ENCODE assay signal across 20 cellular contexts in the genomic region with DNA sequence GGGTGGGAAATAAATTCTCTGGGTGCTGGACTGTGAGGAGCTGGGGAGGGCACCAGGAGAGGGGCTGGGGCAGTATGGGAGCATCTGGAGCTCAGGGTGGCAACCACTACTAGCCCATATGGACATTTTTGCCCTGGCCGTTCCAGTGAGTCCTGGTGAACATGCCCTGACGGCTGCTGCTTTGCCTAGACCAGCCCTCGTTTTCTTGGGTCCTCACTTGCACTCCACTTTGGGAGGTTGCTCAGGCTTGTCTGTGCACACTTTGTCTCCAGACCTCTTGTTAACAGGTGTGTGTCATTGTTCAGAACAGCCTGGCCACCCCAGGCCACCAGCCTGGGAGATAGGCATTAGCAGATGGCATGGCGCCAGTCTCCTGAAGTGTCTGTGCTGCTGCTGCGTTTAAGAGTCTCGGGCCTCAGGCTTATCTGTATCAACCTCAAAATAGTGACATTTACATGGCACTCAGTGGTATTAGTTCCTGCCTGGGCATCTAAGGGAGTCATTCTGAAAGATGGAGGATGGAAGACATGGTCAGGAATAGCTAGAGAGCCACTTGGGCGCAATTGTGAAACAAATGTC.
DNase-seq lines count a peak whose midpoint lies in the region; ATAC-seq and TF ChIP-seq lines count a peak whose summit lies in the region.
"Had no signal": no experiment of that assay in that cellular context is flagged by ENCODE, and none has a peak within 500 bp of the region (broad histone marks: within the 10 kb centered on the region; RNA-seq: fewer than 3 reads in every experiment).

No MANE protein-coding gene starts in this region.

- peak; percentile 91 for DNase-seq in DMS153 (lab: John Stamatoyannopoulos, UW)
- DNase-seq in NCI-H1092 treated with DMSO at 0.1 percent for 48 hours (lab: John Stamatoyannopoulos, UW), result peak; percentile 74
- DNase-seq in NCI-H510A treated with DMSO at 0.1 percent for 48 hours (lab: John Stamatoyannopoulos, UW), result peak; percentile 70
- peak in 1 of 2 donors; percentile 52 for DNase-seq in heart right ventricle
- no peak for DNase-seq in CD8-positive, alpha-beta T cell
- DNase-seq in 8988T, result no peak
- DNase-seq: activated CD8-positive, alpha-beta T cell treated with anti-CD3 and anti-CD28 coated beads, Interleukin-2, amount 10 ng/mL, durations not matched to agents 7 days and 5 days; central memory CD4-positive, alpha-beta T cell; endodermal cell; left colon; MV-4-11; nucleus accumbens; stimulated activated CD4-positive, alpha-beta T cell treated with anti-CD3 and anti-CD28 coated beads, Interleukin-2, amount 100 ng/mL, for 48 hours; testis had no signal

- peaks cover 0 to 12% (median 0%) of the 10 kb centered on the region in 9 donors for H3K4me1 ChIP-seq in heart right ventricle
- no peaks in the 10 kb centered on the region for H3K4me1 ChIP-seq in CD8-positive, alpha-beta T cell (ENCODE audit: insufficient read depth, low read length)
- H3K4me1 ChIP-seq: adrenal gland, testis had no signal

- no peaks in the 10 kb centered on the region for H3K36me3 Mint-ChIP-seq in CD8-positive, alpha-beta T cell

- peak in 5 of 8 donors; percentile 27 to 92 (median 57) for ATAC-seq in heart right ventricle
- no peak for ATAC-seq in GM21723 (IDR thresholded peaks at IDR 0.05; ENCODE audit: unreplicated experiment)
- no peak for ATAC-seq in CD8-positive, alpha-beta T cell
- ATAC-seq: activated CD8-positive, alpha-beta T cell treated with anti-CD3 and anti-CD28 coated beads, Interleukin-2, amount 10 ng/mL, durations not matched to agents 7 days and 5 days; activated T-helper 17 cell treated with anti-CD3 and anti-CD28 coated beads, Interleukin-2, amount 50 U/mL, for 72 hours; HepG2; left colon had no signal

- H3K27me3 Mint-ChIP-seq in CD8-positive, alpha-beta T cell (ENCODE audit: low read depth), result peaks cover 27% of the 10 kb centered on the region

- CTCF ChIA-PET in CD8-positive, alpha-beta T cell (lab: Charles Lee), result no interaction called here

- H3K27ac ChIP-seq in heart right ventricle, result no peak overlapping the region
- H3K27ac ChIP-seq in CD8-positive, alpha-beta T cell (ENCODE audit: low read depth, low read length), result no peak overlapping the region
- H3K27ac ChIP-seq: adrenal gland, BLaER1, testis, VCaP had no signal

- H3K36me3 ChIP-seq in heart right ventricle, result no peaks in the 10 kb centered on the region
- no peaks in the 10 kb centered on the region for H3K36me3 ChIP-seq in CD8-positive, alpha-beta T cell (ENCODE audit: insufficient read depth, low read length)
- H3K36me3 ChIP-seq: adrenal gland, BLaER1 had no signal

- peaks cover 0 to 9% (median 0%) of the 10 kb centered on the region in 7 donors for H3K27me3 ChIP-seq in heart right ventricle
- peaks cover 3% of the 10 kb centered on the region for H3K27me3 ChIP-seq in CD8-positive, alpha-beta T cell (ENCODE audit: insufficient read depth, low read length)
- H3K27me3 ChIP-seq: adrenal gland, BLaER1, testis had no signal

- WGBS in heart right ventricle, 2 donors, result 53 to 67% methylated on average over 7 of the region's 7 CpGs

- no peak overlapping the region for H3K4me3 ChIP-seq in heart right ventricle
- no peak overlapping the region for H3K4me3 ChIP-seq in CD8-positive, alpha-beta T cell (ENCODE audit: low read depth, low read length)
- H3K4me3 ChIP-seq: adrenal gland, BLaER1, testis had no signal

- peaks cover 0 to 17% (median 0%) of the 10 kb centered on the region in 11 donors for H3K9me3 ChIP-seq in heart right ventricle
- H3K9me3 ChIP-seq in CD8-positive, alpha-beta T cell (ENCODE audit: low read length), result no peaks in the 10 kb centered on the region
- H3K9me3 ChIP-seq: adrenal gland, testis had no signal

- H3K27ac Mint-ChIP-seq in CD8-positive, alpha-beta T cell, result no peak overlapping the region
- H3K27ac Mint-ChIP-seq: activated T-helper 17 cell treated with anti-CD3 and anti-CD28 coated beads, Interleukin-2, amount 50 U/mL, for 72 hours; endodermal cell had no signal

- peaks cover 18% of the 10 kb centered on the region for H3K9me3 Mint-ChIP-seq in CD8-positive, alpha-beta T cell

- H3K4me3 Mint-ChIP-seq in CD8-positive, alpha-beta T cell, result no peak overlapping the region
- H3K4me3 Mint-ChIP-seq: activated CD8-positive, alpha-beta T cell treated with anti-CD3 and anti-CD28 coated beads, Interleukin-2, amount 10 ng/mL, durations not matched to agents 7 days and 5 days; activated T-helper 17 cell treated with anti-CD3 and anti-CD28 coated beads, Interleukin-2, amount 50 U/mL, for 72 hours; endodermal cell had no signal

- POLR2A ChIA-PET in CD8-positive, alpha-beta T cell (lab: Charles Lee), result no interaction called here

- intact Hi-C loops in heart right ventricle (cut with DNase I), result no loop called here
- intact Hi-C loops in CD8-positive, alpha-beta T cell (cut with DNase I, micrococcal nuclease), result no loop called here

- no peak for TF ChIP-seq CTCF in heart right ventricle (IDR thresholded peaks at IDR 0.05)
- no peak for TF ChIP-seq CTCF in CD8-positive, alpha-beta T cell (IDR thresholded peaks at IDR 0.05)

- no peaks in the 10 kb centered on the region for H3K4me1 Mint-ChIP-seq in CD8-positive, alpha-beta T cell (ENCODE audit: low read depth)
- H3K4me1 Mint-ChIP-seq: activated T-helper 17 cell treated with anti-CD3 and anti-CD28 coated beads, Interleukin-2, amount 50 U/mL, for 72 hours; endodermal cell had no signal

Comparison
In these comparisons a context has a peak if more than half of its experiments do, and no peak if none do; other contexts are left out.
1. DNase-seq: peak in DMS153 (single experiment), NCI-H1092 treated with DMSO at 0.1 percent for 48 hours (single experiment) and NCI-H510A treated with DMSO at 0.1 percent for 48 hours (single experiment); none in CD8-positive, alpha-beta T cell (0 of 7) and 8988T (single experiment).
2. ATAC-seq: peak in heart right ventricle (5 of 8); none in GM21723 (single experiment) and CD8-positive, alpha-beta T cell (single experiment).